ENCODE assay signal across 9 cellular contexts in genomic region chr11:86676533-86677154, GRCh38. TPM values are rescaled to one million over a fixed set of nuclear protein-coding genes. Genes with fewer than 3 reads are reported as not detected.
DNase-seq lines count a peak whose midpoint lies in the region; ATAC-seq and TF ChIP-seq lines count a peak whose summit lies in the region.
"Had no signal": no experiment of that assay in that cellular context is flagged by ENCODE, and none has a peak within 500 bp of the region (broad histone marks: within the 10 kb centered on the region; RNA-seq: fewer than 3 reads in every experiment).

No MANE protein-coding gene starts in this region.

- H3K36me3 ChIP-seq in PC-3 (ENCODE audit: low read depth, low read length): no peaks in the 10 kb centered on the region
- H3K36me3 ChIP-seq in effector memory CD4-positive, alpha-beta T cell (ENCODE audit: control insufficient read depth, insufficient read depth, low read length): no peaks in the 10 kb centered on the region

- in situ Hi-C loops in GM13977 (cut with MboI; ENCODE audit: low pct_unique_long_range_greater_than_20kb, low sequenced_read_pairs, unreplicated experiment): no loop called here

- no TSS peak for BruUV-seq in PC-3 (replicated peaks; lab: Mats Ljungman, UMichigan)

- H2AFZ ChIP-seq in PC-3 (ENCODE audit: low read length): no peak overlapping the region

- no peak for ATAC-seq in PC-3
- ATAC-seq in GM18907 (IDR thresholded peaks at IDR 0.05; ENCODE audit: unreplicated experiment): no peak
- ATAC-seq: naive thymus-derived CD8-positive, alpha-beta T cell had no signal

- DNase-seq in AG09309 (ENCODE audit: low read depth) (no peak), GM13977 (ENCODE audit: low spot score) (no peak), PC-3 (peak; percentile 18), iPS DF 19.7 (ENCODE audit: low read depth, low spot score) (peak; percentile 57), HPDE6-E6E7 (ENCODE audit: extremely low spot score) (no peak)
- no peak for DNase-seq in activated effector memory CD4-positive, alpha-beta T cell treated with anti-CD3 and anti-CD28 coated beads, Interleukin-2, amount 50 U/mL, for 16 hours
- no peak for DNase-seq in effector memory CD4-positive, alpha-beta T cell
- DNase-seq: naive thymus-derived CD8-positive, alpha-beta T cell had no signal

- no peaks in the 10 kb centered on the region for H4K20me1 ChIP-seq in PC-3 (ENCODE audit: low read length)

- peaks cover 29% of the 10 kb centered on the region for H3K4me1 ChIP-seq in PC-3 (ENCODE audit: insufficient read depth, low read length)
- no peaks in the 10 kb centered on the region for H3K4me1 ChIP-seq in effector memory CD4-positive, alpha-beta T cell (ENCODE audit: control insufficient read depth, insufficient read depth, low read length, poor library complexity, severe bottlenecking)

- H3K9me3 ChIP-seq in PC-3 (ENCODE audit: low read length): no peaks in the 10 kb centered on the region
- no peaks in the 10 kb centered on the region for H3K9me3 ChIP-seq in effector memory CD4-positive, alpha-beta T cell (ENCODE audit: control insufficient read depth, low read length)

- peak; percentile 35 for TF ChIP-seq CTCF in AG09309 (IDR thresholded peaks at IDR 0.05; ENCODE audit: control insufficient read depth, insufficient read depth, low read depth, low read length, missing control alignments)
- peak; percentile 31 for TF ChIP-seq CTCF in GM13977 (IDR thresholded peaks at IDR 0.05; ENCODE audit: extremely low read depth, insufficient read depth, missing control alignments)
- TF ChIP-seq CTCF in PC-3 (conservative IDR thresholded peaks at IDR 0.05; ENCODE audit: low read depth, low read length): peak; percentile 49

- H3K27ac ChIP-seq in PC-3 (ENCODE audit: low read length): no peak overlapping the region
- no peak overlapping the region for H3K27ac ChIP-seq in effector memory CD4-positive, alpha-beta T cell (ENCODE audit: insufficient read depth, low read length, poor library complexity, severe bottlenecking)

- CTCF ChIA-PET in PC-3 (lab: Charles Lee): no interaction called here

- POLR2A ChIA-PET in PC-3 (lab: Charles Lee; ENCODE audit: unreplicated experiment): no interaction called here

- no peak overlapping the region for H3K4me2 ChIP-seq in PC-3 (ENCODE audit: low read length)

- no peaks in the 10 kb centered on the region for H3K27me3 ChIP-seq in PC-3 (ENCODE audit: low read length)
- H3K27me3 ChIP-seq in effector memory CD4-positive, alpha-beta T cell (replicated peaks; ENCODE audit: control insufficient read depth, insufficient read depth, low read length, poor library complexity, severe bottlenecking): no peaks in the 10 kb centered on the region

- H3K4me3 ChIP-seq in AG09309 (ENCODE audit: control insufficient read depth, low read depth, low read length) (no peak overlapping the region), PC-3 (ENCODE audit: low read length) (no peak overlapping the region)
- no peak overlapping the region for H3K4me3 ChIP-seq in effector memory CD4-positive, alpha-beta T cell (ENCODE audit: insufficient read depth, low read depth, low read length, poor library complexity, severe bottlenecking)

- H3K79me2 ChIP-seq in PC-3 (ENCODE audit: low read length): peaks cover 10% of the 10 kb centered on the region; the same call in 1 of the 2 replicates

- H3K9me2 ChIP-seq in PC-3 (replicated peaks; ENCODE audit: low read length): no peaks in the 10 kb centered on the region

- no peaks in the 10 kb centered on the region for H3F3A ChIP-seq in PC-3 (ENCODE audit: low read length, unreplicated experiment)

- intact Hi-C loops in PC-3 (cut with micrococcal nuclease): loop anchor here (10.0 kb wide), 1 partner anchor 212 kb away; no protein-coding TSS in a partner anchor

- H3K9ac ChIP-seq in PC-3 (ENCODE audit: low read length): no peak overlapping the region

RNA-seq across cellular contexts. Expression of gene ME3, which starts 4.2 kb away (rescaled TPM):
- 80.8 and 83.8 TPM in 2 replicates for total RNA-seq in PC-3 (2014; rRNA removed)

Comparison
In these comparisons a context has a peak if more than half of its experiments do, and no peak if none do; other contexts are left out.
1. DNase-seq: peak in PC-3 (single experiment) and iPS DF 19.7 (single experiment); none in AG09309 (single experiment), GM13977 (single experiment), HPDE6-E6E7 (single experiment), activated effector memory CD4-positive, alpha-beta T cell treated with anti-CD3 and anti-CD28 coated beads, Interleukin-2, amount 50 U/mL, for 16 hours (single experiment) and effector memory CD4-positive, alpha-beta T cell (0 of 3).
2. Peak in every context shown above with its lines, with median percentiles within 50 percentile points of each other: CTCF ChIP-seq.